Comparison of ENCODE assay signal across 18 cellular contexts in genomic region chr6:101202975-101203374, GRCh38.
"Had no signal": no experiment of that assay in that cellular context is flagged by ENCODE, and none has a peak within 500 bp of the region (broad histone marks: within the 10 kb centered on the region; RNA-seq: fewer than 3 reads in every experiment).

No MANE protein-coding gene starts in this region.

- H3K4me3 ChIP-seq: K562, SJSA1, SK-N-MC had no signal

- H3K9ac ChIP-seq: KMS-11 had no signal

- H3K27me3 ChIP-seq: SJSA1 had no signal

- H3K9me3 ChIP-seq: SJSA1 had no signal

- H3K36me3 ChIP-seq: SJSA1 had no signal

- H3K4me1 ChIP-seq: SJSA1 had no signal

- ATAC-seq: K562, Panc1, PC-3, Right ventricle myocardium inferior had no signal

- H3K4me2 ChIP-seq: KMS-11 had no signal

- FAIRE-seq: K562 had no signal

- DNase-seq: Kasumi-1, MM.1S, NCI-H1092 treated with DMSO at 0.1 percent for 48 hours, NCI-H1436, NCI-H187, NCI-H2029, NCI-H2081 treated with DMSO at 0.1 percent for 48 hours, NCI-H2227 treated with DMSO at 0.1 percent for 48 hours, NCI-H526, NCI-H774, PC-3, SIG-M5 had no signal

- H3K27ac ChIP-seq: KMS-11, SJSA1, SK-N-MC had no signal
